8 cellular contexts compared by ENCODE assay signal in genomic region chr20:53623454-53624206, GRCh38. TPM values are rescaled to one million over a fixed set of nuclear protein-coding genes. Genes with fewer than 3 reads are reported as not detected.
DNase-seq lines count a peak whose midpoint lies in the region; ATAC-seq lines count a peak whose summit lies in the region.

No MANE protein-coding gene starts in this region.

- H3K27ac Mint-ChIP-seq in activated naive CD4-positive, alpha-beta T cell treated with anti-CD3 and anti-CD28 coated beads, Interleukin-2, amount 50 U/mL, for 72 hours: peak overlapping the region; percentile 93

- H3K36me3 Mint-ChIP-seq in activated naive CD4-positive, alpha-beta T cell treated with anti-CD3 and anti-CD28 coated beads, Interleukin-2, amount 50 U/mL, for 72 hours: no peaks in the 10 kb centered on the region

- peak; percentile 49 for ATAC-seq in HG03280 (IDR thresholded peaks at IDR 0.05; ENCODE audit: unreplicated experiment)
- peak; percentile 77 to 90 for ATAC-seq in activated naive CD4-positive, alpha-beta T cell treated with anti-CD3 and anti-CD28 coated beads, Interleukin-2, amount 50 U/mL, for 72 hours
- no peak for ATAC-seq in GM18867 (IDR thresholded peaks at IDR 0.05; ENCODE audit: unreplicated experiment)

- no peaks in the 10 kb centered on the region for H3K9me3 Mint-ChIP-seq in activated naive CD4-positive, alpha-beta T cell treated with anti-CD3 and anti-CD28 coated beads, Interleukin-2, amount 50 U/mL, for 72 hours

- intact Hi-C loops in head of caudate nucleus (cut with DNase I): no loop called here

- DNase-seq in NCI-H2107 treated with DMSO at 0.1 percent for 48 hours (lab: John Stamatoyannopoulos, UW; ENCODE audit: unreplicated experiment) (peak; percentile 80), NCI-H2107 (lab: John Stamatoyannopoulos, UW) (no peak), OCI-M1 (lab: John Stamatoyannopoulos, UW) (peak; percentile 92), head of caudate nucleus (peak; percentile 16 to 81 (median 50)), non-pigmented ciliary epithelial cell (ENCODE audit: low read depth) (peak; percentile 34)
- DNase-seq in activated naive CD4-positive, alpha-beta T cell treated with anti-CD3 and anti-CD28 coated beads, Interleukin-2, amount 50 U/mL, for 72 hours (ENCODE audit: low spot score in 2 of 2): peak in 1 of 2 donors; percentile 46

RNA-seq across cellular contexts. Expression of gene ZNF217, which starts 30.0 kb away (rescaled TPM):
- total RNA-seq in activated naive CD4-positive, alpha-beta T cell treated with anti-CD3 and anti-CD28 coated beads, Interleukin-2, amount 50 U/mL, for 72 hours: 10 to 100 TPM; 58.6 to 62.0 TPM
